ENCODE assay signal across 1 cellular context in the genomic region with DNA sequence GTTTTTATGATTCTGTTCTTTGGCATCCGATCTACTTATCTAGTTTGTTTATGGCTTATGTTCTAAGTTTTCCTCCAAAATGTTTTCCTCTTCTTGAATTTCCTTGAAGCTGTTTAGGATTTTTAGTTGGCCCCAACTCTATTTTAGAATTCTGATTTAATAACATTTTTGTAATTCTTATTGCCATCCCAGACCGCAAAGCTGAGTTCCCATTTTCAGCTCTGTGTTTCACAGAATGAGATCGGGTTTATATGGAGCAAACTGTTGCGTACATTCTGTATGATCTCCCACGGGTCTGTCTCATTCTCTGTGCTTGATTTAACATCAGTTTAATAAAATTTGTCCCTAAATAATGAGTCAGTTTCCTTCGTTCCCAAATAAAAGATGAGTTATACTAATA.
TF ChIP-seq lines count a peak whose summit lies in the region.

No MANE protein-coding gene starts in this region.

TF ChIP-seq in WTC11, 78 proteins besides CTCF, POLR2A, EP300 and RAD21 (continued from another document):
- TF ChIP-seq, protein P1, sequence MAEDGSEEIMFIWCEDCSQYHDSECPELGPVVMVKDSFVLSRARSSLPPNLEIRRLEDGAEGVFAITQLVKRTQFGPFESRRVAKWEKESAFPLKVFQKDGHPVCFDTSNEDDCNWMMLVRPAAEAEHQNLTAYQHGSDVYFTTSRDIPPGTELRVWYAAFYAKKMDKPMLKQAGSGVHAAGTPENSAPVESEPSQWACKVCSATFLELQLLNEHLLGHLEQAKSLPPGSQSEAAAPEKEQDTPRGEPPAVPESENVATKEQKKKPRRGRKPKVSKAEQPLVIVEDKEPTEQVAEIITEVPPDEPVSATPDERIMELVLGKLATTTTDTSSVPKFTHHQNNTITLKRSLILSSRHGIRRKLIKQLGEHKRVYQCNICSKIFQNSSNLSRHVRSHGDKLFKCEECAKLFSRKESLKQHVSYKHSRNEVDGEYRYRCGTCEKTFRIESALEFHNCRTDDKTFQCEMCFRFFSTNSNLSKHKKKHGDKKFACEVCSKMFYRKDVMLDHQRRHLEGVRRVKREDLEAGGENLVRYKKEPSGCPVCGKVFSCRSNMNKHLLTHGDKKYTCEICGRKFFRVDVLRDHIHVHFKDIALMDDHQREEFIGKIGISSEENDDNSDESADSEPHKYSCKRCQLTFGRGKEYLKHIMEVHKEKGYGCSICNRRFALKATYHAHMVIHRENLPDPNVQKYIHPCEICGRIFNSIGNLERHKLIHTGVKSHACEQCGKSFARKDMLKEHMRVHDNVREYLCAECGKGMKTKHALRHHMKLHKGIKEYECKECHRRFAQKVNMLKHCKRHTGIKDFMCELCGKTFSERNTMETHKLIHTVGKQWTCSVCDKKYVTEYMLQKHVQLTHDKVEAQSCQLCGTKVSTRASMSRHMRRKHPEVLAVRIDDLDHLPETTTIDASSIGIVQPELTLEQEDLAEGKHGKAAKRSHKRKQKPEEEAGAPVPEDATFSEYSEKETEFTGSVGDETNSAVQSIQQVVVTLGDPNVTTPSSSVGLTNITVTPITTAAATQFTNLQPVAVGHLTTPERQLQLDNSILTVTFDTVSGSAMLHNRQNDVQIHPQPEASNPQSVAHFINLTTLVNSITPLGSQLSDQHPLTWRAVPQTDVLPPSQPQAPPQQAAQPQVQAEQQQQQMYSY (CRISPR knock-in tag; IDR thresholded peaks at IDR 0.05) = no peak
